ENCODE assay signal across 1 cellular context in the genomic region with DNA sequence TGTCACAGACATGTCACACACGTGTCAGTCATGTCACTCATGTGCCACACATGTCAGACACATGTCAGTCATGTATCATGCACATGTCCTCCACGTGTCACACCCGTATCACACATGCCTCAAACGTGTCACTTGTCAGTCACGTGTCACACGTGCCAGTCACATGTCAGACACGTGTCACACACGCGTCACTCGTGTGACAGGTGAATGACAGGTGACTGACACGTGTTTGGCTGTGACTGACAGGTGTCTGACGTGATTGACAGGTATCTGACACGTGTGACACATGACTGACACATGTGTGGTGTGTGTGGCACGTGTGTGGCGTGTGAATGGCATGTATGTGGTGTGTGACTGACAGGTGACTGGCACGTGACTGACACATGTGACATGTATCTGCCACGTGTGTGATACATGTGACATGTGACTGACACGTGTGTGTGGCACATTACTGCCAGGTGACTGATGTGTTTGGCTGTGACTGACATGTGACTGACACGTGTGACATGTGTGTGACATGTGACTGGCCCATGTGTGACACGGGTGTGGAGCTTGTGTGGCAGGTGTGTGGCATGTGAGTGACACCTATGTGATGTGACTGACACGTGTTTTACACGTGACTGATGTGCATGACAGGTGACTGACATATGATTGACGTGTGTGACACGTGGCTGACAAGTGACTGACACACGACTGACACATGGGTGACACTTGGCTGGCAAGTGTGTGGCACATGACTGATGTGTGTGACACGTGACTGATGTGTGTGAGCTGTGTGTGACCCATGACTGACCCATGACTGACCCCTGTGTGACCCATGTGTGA.
TF ChIP-seq lines count a peak whose summit lies in the region.

No MANE protein-coding gene starts in this region.

TF ChIP-seq in HepG2, 621 proteins besides CTCF, POLR2A, EP300 and RAD21 (continued from another document):
- TF ChIP-seq USF2 (IDR thresholded peaks at IDR 0.05; ENCODE audit: low read depth, low read length) (peak; percentile 46), USF2 (CRISPR knock-in tag; IDR thresholded peaks at IDR 0.05; ENCODE audit: borderline replicate concordance) (no peak), MAF1 (CRISPR knock-in tag; IDR thresholded peaks at IDR 0.05; ENCODE audit: borderline replicate concordance) (no peak), CREB1 (IDR thresholded peaks at IDR 0.05) (peak; percentile 75; the same call in 1 of the 2 replicates), CREB1 (CRISPR knock-in tag; IDR thresholded peaks at IDR 0.05) (no peak), BHLHE40 (IDR thresholded peaks at IDR 0.05; ENCODE audit: low read length) (peak; percentile 3; the same call in 1 of the 2 replicates), ZNF558 (CRISPR knock-in tag; IDR thresholded peaks at IDR 0.05; ENCODE audit: borderline replicate concordance) (no peak)
- TF ChIP-seq, protein P1, sequence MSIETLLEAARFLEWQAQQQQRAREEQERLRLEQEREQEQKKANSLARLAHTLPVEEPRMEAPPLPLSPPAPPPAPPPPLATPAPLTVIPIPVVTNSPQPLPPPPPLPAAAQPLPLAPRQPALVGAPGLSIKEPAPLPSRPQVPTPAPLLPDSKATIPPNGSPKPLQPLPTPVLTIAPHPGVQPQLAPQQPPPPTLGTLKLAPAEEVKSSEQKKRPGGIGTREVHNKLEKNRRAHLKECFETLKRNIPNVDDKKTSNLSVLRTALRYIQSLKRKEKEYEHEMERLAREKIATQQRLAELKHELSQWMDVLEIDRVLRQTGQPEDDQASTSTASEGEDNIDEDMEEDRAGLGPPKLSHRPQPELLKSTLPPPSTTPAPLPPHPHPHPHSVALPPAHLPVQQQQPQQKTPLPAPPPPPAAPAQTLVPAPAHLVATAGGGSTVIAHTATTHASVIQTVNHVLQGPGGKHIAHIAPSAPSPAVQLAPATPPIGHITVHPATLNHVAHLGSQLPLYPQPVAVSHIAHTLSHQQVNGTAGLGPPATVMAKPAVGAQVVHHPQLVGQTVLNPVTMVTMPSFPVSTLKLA (IDR thresholded peaks at IDR 0.05) = peak; percentile 100
